ENCODE assay signal across 17 cellular contexts in the genomic region with DNA sequence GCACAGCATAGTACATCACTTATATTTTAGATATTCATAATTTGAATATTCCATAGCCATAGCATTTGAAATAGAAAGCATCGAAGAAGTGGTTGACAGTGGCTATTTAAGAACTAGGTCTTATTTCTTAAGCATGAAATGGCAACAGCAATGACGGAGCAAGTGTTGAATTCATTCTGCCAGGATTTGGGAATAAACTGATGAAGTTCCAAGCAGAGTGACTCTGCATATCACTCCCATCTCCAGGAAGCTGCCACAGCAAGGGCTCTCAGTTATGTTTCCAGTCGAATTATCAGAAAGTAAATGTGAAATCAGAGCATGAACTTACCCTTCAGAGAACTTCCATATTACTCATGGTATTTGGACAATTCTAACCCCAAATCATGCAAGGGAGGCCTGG.
DNase-seq lines count a peak whose midpoint lies in the region; ATAC-seq and TF ChIP-seq lines count a peak whose summit lies in the region.
"Had no signal": no experiment of that assay in that cellular context is flagged by ENCODE, and none has a peak within 500 bp of the region (broad histone marks: within the 10 kb centered on the region; RNA-seq: fewer than 3 reads in every experiment).

No MANE protein-coding gene starts in this region.

- no peaks in the 10 kb centered on the region for H3K9me3 Mint-ChIP-seq in activated naive CD4-positive, alpha-beta T cell treated with anti-CD3 and anti-CD28 coated beads, Interleukin-2, amount 10 ng/mL, durations not matched to agents 7 days and 5 days
- H3K9me3 Mint-ChIP-seq: CD8-positive, alpha-beta memory T cell had no signal

- no peak for TF ChIP-seq CTCF in psoas muscle (IDR thresholded peaks at IDR 0.05)

- no peaks in the 10 kb centered on the region for H3K36me3 ChIP-seq in psoas muscle (ENCODE audit: insufficient read depth in 1 of 2, low read depth in 1 of 2)
- H3K36me3 ChIP-seq: BLaER1 had no signal

- peaks cover 35% of the 10 kb centered on the region for H3K4me1 ChIP-seq in psoas muscle
- H3K4me1 ChIP-seq: BLaER1 had no signal

- H3K9me3 ChIP-seq in psoas muscle: no peaks in the 10 kb centered on the region
- H3K9me3 ChIP-seq: BLaER1, Caco-2 had no signal

- H3K27me3 Mint-ChIP-seq in activated naive CD4-positive, alpha-beta T cell treated with anti-CD3 and anti-CD28 coated beads, Interleukin-2, amount 10 ng/mL, durations not matched to agents 7 days and 5 days: no peaks in the 10 kb centered on the region
- H3K27me3 Mint-ChIP-seq: CD8-positive, alpha-beta memory T cell had no signal

- no peaks in the 10 kb centered on the region for H3K4me1 Mint-ChIP-seq in activated naive CD4-positive, alpha-beta T cell treated with anti-CD3 and anti-CD28 coated beads, Interleukin-2, amount 10 ng/mL, durations not matched to agents 7 days and 5 days
- H3K4me1 Mint-ChIP-seq: CD8-positive, alpha-beta memory T cell had no signal

- CTCF ChIA-PET in activated naive CD4-positive, alpha-beta T cell treated with anti-CD3 and anti-CD28 coated beads, Interleukin-2, amount 10 ng/mL, durations not matched to agents 7 days and 5 days (lab: Charles Lee): no interaction called here

- H3K36me3 Mint-ChIP-seq in activated naive CD4-positive, alpha-beta T cell treated with anti-CD3 and anti-CD28 coated beads, Interleukin-2, amount 10 ng/mL, durations not matched to agents 7 days and 5 days: no peaks in the 10 kb centered on the region

- peak; percentile 22 for DNase-seq in NCI-H748 (lab: John Stamatoyannopoulos, UW; ENCODE audit: unreplicated experiment)
- no peak for DNase-seq in NCI-H748 treated with DMSO at 0.1 percent for 48 hours (lab: John Stamatoyannopoulos, UW)
- DNase-seq in fibroblast of gingiva (ENCODE audit: low read depth): peak; percentile 35
- no peak for DNase-seq in psoas muscle
- DNase-seq in activated naive CD4-positive, alpha-beta T cell treated with anti-CD3 and anti-CD28 coated beads, Interleukin-2, amount 10 ng/mL, durations not matched to agents 7 days and 5 days: no peak
- DNase-seq in activated naive CD4-positive, alpha-beta T cell treated with anti-CD3 and anti-CD28 coated beads, Interleukin-2, amount 50 U/mL, for 16 hours: no peak
- DNase-seq: AML-193; Caco-2; CD8-positive, alpha-beta memory T cell; DND-41; GDM1; IMR-90 had no signal

- H3K27me3 ChIP-seq in psoas muscle (ENCODE audit: insufficient read depth in 3 of 3, low read length in 2 of 3): no peaks in the 10 kb centered on the region
- H3K27me3 ChIP-seq: BLaER1 had no signal

- intact Hi-C loops in psoas muscle (cut with DNase I): no loop called here

- peak overlapping the region; percentile 62 for H3K27ac ChIP-seq in psoas muscle
- H3K27ac ChIP-seq: 22Rv1, BLaER1 had no signal

- no peak overlapping the region for H3K4me3 Mint-ChIP-seq in activated naive CD4-positive, alpha-beta T cell treated with anti-CD3 and anti-CD28 coated beads, Interleukin-2, amount 10 ng/mL, durations not matched to agents 7 days and 5 days
- H3K4me3 Mint-ChIP-seq: CD8-positive, alpha-beta memory T cell had no signal

- ATAC-seq in psoas muscle: peak in 3 of 4 donors; percentile 63 to 66 (median 65)
- no peak for ATAC-seq in HG03565 (IDR thresholded peaks at IDR 0.05; ENCODE audit: unreplicated experiment)
- ATAC-seq in GM21786 (IDR thresholded peaks at IDR 0.05; ENCODE audit: unreplicated experiment): no peak
- ATAC-seq: HCT116 had no signal

- 26 to 34% (median 28%) methylated on average over 3 of the region's 3 CpGs for WGBS in psoas muscle, 3 donors

- peak overlapping the region; percentile 6 for H3K4me3 ChIP-seq in psoas muscle
- H3K4me3 ChIP-seq: BLaER1 had no signal

- H3K27ac Mint-ChIP-seq in activated naive CD4-positive, alpha-beta T cell treated with anti-CD3 and anti-CD28 coated beads, Interleukin-2, amount 10 ng/mL, durations not matched to agents 7 days and 5 days: no peak overlapping the region
- H3K27ac Mint-ChIP-seq: CD8-positive, alpha-beta memory T cell had no signal

Comparison
In these comparisons a context has a peak if more than half of its experiments do, and no peak if none do; other contexts are left out.
1. DNase-seq: peak in NCI-H748 (single experiment) and fibroblast of gingiva (single experiment); none in NCI-H748 treated with DMSO at 0.1 percent for 48 hours (single experiment), psoas muscle (0 of 2), activated naive CD4-positive, alpha-beta T cell treated with anti-CD3 and anti-CD28 coated beads, Interleukin-2, amount 10 ng/mL, durations not matched to agents 7 days and 5 days (single experiment) and activated naive CD4-positive, alpha-beta T cell treated with anti-CD3 and anti-CD28 coated beads, Interleukin-2, amount 50 U/mL, for 16 hours (single experiment).
2. ATAC-seq: peak in psoas muscle (3 of 4); none in HG03565 (single experiment) and GM21786 (single experiment).